ENCODE assay signal across 34 cellular contexts in genomic region chr4:23594125-23594524, GRCh38.
"Had no signal": no experiment of that assay in that cellular context is flagged by ENCODE, and none has a peak within 500 bp of the region (broad histone marks: within the 10 kb centered on the region; RNA-seq: fewer than 3 reads in every experiment).

No MANE protein-coding gene starts in this region.

- H3K27me3 ChIP-seq: MG63 had no signal

- H3K9ac ChIP-seq: KMS-11 had no signal

- H3K9me3 ChIP-seq: MG63 had no signal

- H3K4me2 ChIP-seq: KMS-11 had no signal

- H3K27ac ChIP-seq: KMS-11 had no signal

- H3K36me3 ChIP-seq: MG63 had no signal

- DNase-seq: Karpas-422, Kasumi-1, MG63, MM.1S, MV-4-11, NCI-H1048, NCI-H1092, NCI-H1092 treated with DMSO at 0.1 percent for 48 hours, NCI-H1105, NCI-H1105 treated with DMSO at 0.1 percent for 48 hours, NCI-H1417, NCI-H1417 treated with DMSO at 0.1 percent for 48 hours, NCI-H1436, NCI-H1436 treated with DMSO at 0.1 percent for 48 hours, NCI-H146, NCI-H1694, NCI-H1694 treated with DMSO at 0.1 percent for 48 hours, NCI-H187, NCI-H187 treated with DMSO at 0.1 percent for 48 hours, NCI-H1930, NCI-H2029, NCI-H2029 treated with DMSO at 0.1 percent for 48 hours, NCI-H2081, NCI-H2081 treated with DMSO at 0.1 percent for 48 hours, NCI-H2107, NCI-H2171, NCI-H2171 treated with DMSO at 0.1 percent for 48 hours, NCI-H2227 treated with DMSO at 0.1 percent for 48 hours, NCI-H226, NCI-H345, NCI-H446, NCI-H446 treated with DMSO at 0.1 percent for 48 hours, NCI-H510A had no signal

- H3K4me3 ChIP-seq: MG63 had no signal
